Comparison of ENCODE assay signal across 10 cellular contexts in the genomic region with DNA sequence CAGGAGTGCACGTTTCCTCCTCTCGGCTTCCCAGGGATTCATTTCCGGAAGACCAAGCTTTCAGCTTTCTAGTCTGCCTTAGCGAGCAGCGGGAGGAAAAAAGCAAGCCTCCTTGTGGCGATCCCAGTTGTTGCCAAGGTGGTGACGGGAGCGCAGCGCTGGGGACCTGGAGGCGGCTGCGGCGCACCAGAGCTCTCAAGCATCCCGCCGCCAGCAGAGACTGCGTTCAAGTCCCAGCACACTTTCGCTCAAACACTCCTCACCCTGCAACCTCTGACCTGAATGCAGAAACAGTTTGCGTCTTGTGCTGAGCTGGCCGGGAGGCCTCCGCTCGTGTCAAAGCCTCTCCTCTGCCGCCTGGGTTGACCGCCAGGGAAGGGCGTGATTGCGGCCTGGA. TPM values are rescaled to one million over a fixed set of nuclear protein-coding genes. Genes with fewer than 3 reads are reported as not detected.
A peak's percentile ranks its signal among the peaks of the same experiment; 100 is the strongest.
DNase-seq lines count a peak whose midpoint lies in the region; ATAC-seq and TF ChIP-seq lines count a peak whose summit lies in the region.
"Had no signal": no experiment of that assay in that cellular context is flagged by ENCODE, and none has a peak within 500 bp of the region (broad histone marks: within the 10 kb centered on the region; RNA-seq: fewer than 3 reads in every experiment).

No MANE protein-coding gene starts in this region.

- H3K4me1 ChIP-seq in PC-3 (ENCODE audit: insufficient read depth, low read length) = no peaks in the 10 kb centered on the region
- H3K4me1 ChIP-seq: HAP-1 had no signal

- peaks cover 1% of the 10 kb centered on the region for H3K4me1 Mint-ChIP-seq in progenitor cell of endocrine pancreas (ENCODE audit: low read depth)
- peaks cover 4% of the 10 kb centered on the region for H3K4me1 Mint-ChIP-seq in activated naive CD4-positive, alpha-beta T cell treated with anti-CD3 and anti-CD28 coated beads, Interleukin-2, amount 10 ng/mL, durations not matched to agents 7 days and 5 days

- H3K4me3 Mint-ChIP-seq in progenitor cell of endocrine pancreas (ENCODE audit: low read depth) = no peak overlapping the region
- H3K4me3 Mint-ChIP-seq in activated naive CD4-positive, alpha-beta T cell treated with anti-CD3 and anti-CD28 coated beads, Interleukin-2, amount 10 ng/mL, durations not matched to agents 7 days and 5 days = no peak overlapping the region

- H3K36me3 Mint-ChIP-seq in progenitor cell of endocrine pancreas (ENCODE audit: insufficient read depth) = no peaks in the 10 kb centered on the region
- peaks cover 0 to 10% of the 10 kb centered on the region in 2 donors for H3K36me3 Mint-ChIP-seq in activated naive CD4-positive, alpha-beta T cell treated with anti-CD3 and anti-CD28 coated beads, Interleukin-2, amount 50 U/mL, for 72 hours
- peaks cover under 1% of the 10 kb centered on the region for H3K36me3 Mint-ChIP-seq in activated naive CD4-positive, alpha-beta T cell treated with anti-CD3 and anti-CD28 coated beads, Interleukin-2, amount 10 ng/mL, durations not matched to agents 7 days and 5 days

- no peak overlapping the region for H3K27ac ChIP-seq in PC-3 (ENCODE audit: low read length)
- H3K27ac ChIP-seq: sigmoid colon had no signal

- H3K79me2 ChIP-seq in PC-3 (ENCODE audit: low read length) = no peaks in the 10 kb centered on the region

- CTCF ChIA-PET in PC-3 (lab: Charles Lee) = no interaction called here
- CTCF ChIA-PET in activated naive CD4-positive, alpha-beta T cell treated with anti-CD3 and anti-CD28 coated beads, Interleukin-2, amount 10 ng/mL, durations not matched to agents 7 days and 5 days (lab: Charles Lee) = interaction anchor here (1.0 to 2.2 kb wide), 4 partner anchors 25 to 157 kb away, joined by 3 to 7 read pairs (median 3); no protein-coding TSS in a partner anchor

- no peak overlapping the region for H3K27ac Mint-ChIP-seq in progenitor cell of endocrine pancreas
- H3K27ac Mint-ChIP-seq in activated naive CD4-positive, alpha-beta T cell treated with anti-CD3 and anti-CD28 coated beads, Interleukin-2, amount 50 U/mL, for 72 hours = no peak overlapping the region
- H3K27ac Mint-ChIP-seq in activated naive CD4-positive, alpha-beta T cell treated with anti-CD3 and anti-CD28 coated beads, Interleukin-2, amount 10 ng/mL, durations not matched to agents 7 days and 5 days = no peak overlapping the region

- no peaks in the 10 kb centered on the region for H3K9me3 ChIP-seq in PC-3 (ENCODE audit: low read length)
- H3K9me3 ChIP-seq: HAP-1, sigmoid colon had no signal

- no peaks in the 10 kb centered on the region for H3K36me3 ChIP-seq in PC-3 (ENCODE audit: low read depth, low read length)
- H3K36me3 ChIP-seq: HAP-1, sigmoid colon had no signal

- peak overlapping the region; percentile 35; the same call in 1 of the 2 replicates for H3K4me3 ChIP-seq in PC-3 (ENCODE audit: low read length)
- no peak overlapping the region for H3K4me3 ChIP-seq in fibroblast of the aortic adventitia (ENCODE audit: low read depth, low read length)
- H3K4me3 ChIP-seq: HAP-1, sigmoid colon had no signal

- ATAC-seq in PC-3 = peak; percentile 63
- ATAC-seq in activated naive CD4-positive, alpha-beta T cell treated with anti-CD3 and anti-CD28 coated beads, Interleukin-2, amount 50 U/mL, for 72 hours = no peak

- intact Hi-C loops in PC-3 (cut with micrococcal nuclease) (no loop called here), head of caudate nucleus (cut with DNase I) (no loop called here)

- no peaks in the 10 kb centered on the region for H3F3A ChIP-seq in PC-3 (ENCODE audit: low read length, unreplicated experiment)

- no peaks in the 10 kb centered on the region for H4K20me1 ChIP-seq in PC-3 (ENCODE audit: low read length)

- POLR2A ChIA-PET in PC-3 (lab: Charles Lee; ENCODE audit: unreplicated experiment) = no interaction called here

- no peak overlapping the region for H3K9ac ChIP-seq in PC-3 (ENCODE audit: low read length)

- no peaks in the 10 kb centered on the region for H3K9me3 Mint-ChIP-seq in progenitor cell of endocrine pancreas (ENCODE audit: low read depth)
- H3K9me3 Mint-ChIP-seq in activated naive CD4-positive, alpha-beta T cell treated with anti-CD3 and anti-CD28 coated beads, Interleukin-2, amount 50 U/mL, for 72 hours = no peaks in the 10 kb centered on the region
- H3K9me3 Mint-ChIP-seq in activated naive CD4-positive, alpha-beta T cell treated with anti-CD3 and anti-CD28 coated beads, Interleukin-2, amount 10 ng/mL, durations not matched to agents 7 days and 5 days = no peaks in the 10 kb centered on the region

- H3K4me2 ChIP-seq in PC-3 (ENCODE audit: low read length) = peak overlapping the region; percentile 62; the same call in 1 of the 2 replicates

- TF ChIP-seq CTCF in PC-3 (conservative IDR thresholded peaks at IDR 0.05; ENCODE audit: low read depth, low read length) (peak; percentile 33; the same call in 1 of the 2 replicates), fibroblast of the aortic adventitia (IDR thresholded peaks at IDR 0.05; ENCODE audit: insufficient read depth, low read length) (peak; percentile 12), progenitor cell of endocrine pancreas (IDR thresholded peaks at IDR 0.05; ENCODE audit: unreplicated experiment) (peak; percentile 62)

- H3K27me3 Mint-ChIP-seq in progenitor cell of endocrine pancreas = peaks cover 92% of the 10 kb centered on the region
- H3K27me3 Mint-ChIP-seq in activated naive CD4-positive, alpha-beta T cell treated with anti-CD3 and anti-CD28 coated beads, Interleukin-2, amount 10 ng/mL, durations not matched to agents 7 days and 5 days = peaks cover 86% of the 10 kb centered on the region

- no TSS peak for BruUV-seq in PC-3 (replicated peaks; lab: Mats Ljungman, UMichigan)

- peak; percentile 8 for DNase-seq in NCI-H2171 treated with DMSO at 0.1 percent for 48 hours (lab: John Stamatoyannopoulos, UW)
- no peak for DNase-seq in NCI-H2171 (lab: John Stamatoyannopoulos, UW)
- peak; percentile 32 for DNase-seq in PC-3
- peak; percentile 8 for DNase-seq in fibroblast of the aortic adventitia (ENCODE audit: low read depth)
- DNase-seq in progenitor cell of endocrine pancreas (ENCODE audit: low spot score, unreplicated experiment) = peak; percentile 43
- no peak for DNase-seq in head of caudate nucleus
- no peak for DNase-seq in activated naive CD4-positive, alpha-beta T cell treated with anti-CD3 and anti-CD28 coated beads, Interleukin-2, amount 50 U/mL, for 72 hours (ENCODE audit: low spot score in 2 of 2)
- DNase-seq in activated naive CD4-positive, alpha-beta T cell treated with anti-CD3 and anti-CD28 coated beads, Interleukin-2, amount 10 ng/mL, durations not matched to agents 7 days and 5 days = no peak
- DNase-seq: sigmoid colon had no signal

- peaks cover 49% of the 10 kb centered on the region for H3K27me3 ChIP-seq in PC-3 (ENCODE audit: low read length)

- no peaks in the 10 kb centered on the region for H3K9me2 ChIP-seq in PC-3 (replicated peaks; ENCODE audit: low read length)

- peak overlapping the region; percentile 53; the same call in 1 of the 2 replicates for H2AFZ ChIP-seq in PC-3 (ENCODE audit: low read length)

RNA-seq across cellular contexts. Expression of a gene that starts 4.9 kb away (rescaled TPM):
- total RNA-seq in PC-3 (2014; rRNA removed) = not detected in 2 replicates
- total RNA-seq in fibroblast of the aortic adventitia (ENCODE audit: low replicate concordance) = not detected in 2 replicates
- not detected in 2 replicates for total RNA-seq in progenitor cell of endocrine pancreas
- total RNA-seq in activated naive CD4-positive, alpha-beta T cell treated with anti-CD3 and anti-CD28 coated beads, Interleukin-2, amount 50 U/mL, for 72 hours = not detected
- total RNA-seq: sigmoid colon had no signal

Comparison
In these comparisons a context has a peak if more than half of its experiments do, and no peak if none do; other contexts are left out.
1. DNase-seq: peak in NCI-H2171 treated with DMSO at 0.1 percent for 48 hours (single experiment), PC-3 (single experiment), fibroblast of the aortic adventitia (single experiment) and progenitor cell of endocrine pancreas (single experiment); none in NCI-H2171 (single experiment), head of caudate nucleus (0 of 42), activated naive CD4-positive, alpha-beta T cell treated with anti-CD3 and anti-CD28 coated beads, Interleukin-2, amount 50 U/mL, for 72 hours (0 of 2) and activated naive CD4-positive, alpha-beta T cell treated with anti-CD3 and anti-CD28 coated beads, Interleukin-2, amount 10 ng/mL, durations not matched to agents 7 days and 5 days (single experiment).
2. CTCF ChIP-seq: peak in every context shown above with its lines; median percentile 62 in progenitor cell of endocrine pancreas; 33 in PC-3; 12 in fibroblast of the aortic adventitia.